ENCODE assay signal across 1 cellular context in genomic region chr18:4107049-4107459, GRCh38.
TF ChIP-seq lines count a peak whose summit lies in the region.

No MANE protein-coding gene starts in this region.

TF ChIP-seq in WTC11, 78 proteins besides CTCF, POLR2A, EP300 and RAD21 (continued from another document):
- TF ChIP-seq, protein P1, sequence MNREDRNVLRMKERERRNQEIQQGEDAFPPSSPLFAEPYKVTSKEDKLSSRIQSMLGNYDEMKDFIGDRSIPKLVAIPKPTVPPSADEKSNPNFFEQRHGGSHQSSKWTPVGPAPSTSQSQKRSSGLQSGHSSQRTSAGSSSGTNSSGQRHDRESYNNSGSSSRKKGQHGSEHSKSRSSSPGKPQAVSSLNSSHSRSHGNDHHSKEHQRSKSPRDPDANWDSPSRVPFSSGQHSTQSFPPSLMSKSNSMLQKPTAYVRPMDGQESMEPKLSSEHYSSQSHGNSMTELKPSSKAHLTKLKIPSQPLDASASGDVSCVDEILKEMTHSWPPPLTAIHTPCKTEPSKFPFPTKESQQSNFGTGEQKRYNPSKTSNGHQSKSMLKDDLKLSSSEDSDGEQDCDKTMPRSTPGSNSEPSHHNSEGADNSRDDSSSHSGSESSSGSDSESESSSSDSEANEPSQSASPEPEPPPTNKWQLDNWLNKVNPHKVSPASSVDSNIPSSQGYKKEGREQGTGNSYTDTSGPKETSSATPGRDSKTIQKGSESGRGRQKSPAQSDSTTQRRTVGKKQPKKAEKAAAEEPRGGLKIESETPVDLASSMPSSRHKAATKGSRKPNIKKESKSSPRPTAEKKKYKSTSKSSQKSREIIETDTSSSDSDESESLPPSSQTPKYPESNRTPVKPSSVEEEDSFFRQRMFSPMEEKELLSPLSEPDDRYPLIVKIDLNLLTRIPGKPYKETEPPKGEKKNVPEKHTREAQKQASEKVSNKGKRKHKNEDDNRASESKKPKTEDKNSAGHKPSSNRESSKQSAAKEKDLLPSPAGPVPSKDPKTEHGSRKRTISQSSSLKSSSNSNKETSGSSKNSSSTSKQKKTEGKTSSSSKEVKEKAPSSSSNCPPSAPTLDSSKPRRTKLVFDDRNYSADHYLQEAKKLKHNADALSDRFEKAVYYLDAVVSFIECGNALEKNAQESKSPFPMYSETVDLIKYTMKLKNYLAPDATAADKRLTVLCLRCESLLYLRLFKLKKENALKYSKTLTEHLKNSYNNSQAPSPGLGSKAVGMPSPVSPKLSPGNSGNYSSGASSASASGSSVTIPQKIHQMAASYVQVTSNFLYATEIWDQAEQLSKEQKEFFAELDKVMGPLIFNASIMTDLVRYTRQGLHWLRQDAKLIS (CRISPR knock-in tag; IDR thresholded peaks at IDR 0.05; ENCODE audit: borderline replicate concordance) = no peak
- TF ChIP-seq ATF6 (CRISPR knock-in tag; IDR thresholded peaks at IDR 0.05) (no peak), KAT7 (CRISPR knock-in tag; IDR thresholded peaks at IDR 0.05; ENCODE audit: borderline replicate concordance) (no peak), ZNF263 (CRISPR knock-in tag; IDR thresholded peaks at IDR 0.05; ENCODE audit: low read depth) (no peak), ATF3 (CRISPR knock-in tag; conservative IDR thresholded peaks at IDR 0.05) (no peak), ELF4 (CRISPR knock-in tag; IDR thresholded peaks at IDR 0.05; ENCODE audit: low read depth) (no peak), ZNF317 (CRISPR knock-in tag; IDR thresholded peaks at IDR 0.05; ENCODE audit: borderline replicate concordance, low read depth) (no peak), OVOL2 (CRISPR knock-in tag; IDR thresholded peaks at IDR 0.05; ENCODE audit: borderline replicate concordance) (no peak), NR3C1 (CRISPR knock-in tag; conservative IDR thresholded peaks at IDR 0.05; ENCODE audit: low read depth) (no peak), GRHL2 (CRISPR knock-in tag; IDR thresholded peaks at IDR 0.05; ENCODE audit: insufficient replicate concordance, severe bottlenecking) (no peak)
- TF ChIP-seq, protein P2, sequence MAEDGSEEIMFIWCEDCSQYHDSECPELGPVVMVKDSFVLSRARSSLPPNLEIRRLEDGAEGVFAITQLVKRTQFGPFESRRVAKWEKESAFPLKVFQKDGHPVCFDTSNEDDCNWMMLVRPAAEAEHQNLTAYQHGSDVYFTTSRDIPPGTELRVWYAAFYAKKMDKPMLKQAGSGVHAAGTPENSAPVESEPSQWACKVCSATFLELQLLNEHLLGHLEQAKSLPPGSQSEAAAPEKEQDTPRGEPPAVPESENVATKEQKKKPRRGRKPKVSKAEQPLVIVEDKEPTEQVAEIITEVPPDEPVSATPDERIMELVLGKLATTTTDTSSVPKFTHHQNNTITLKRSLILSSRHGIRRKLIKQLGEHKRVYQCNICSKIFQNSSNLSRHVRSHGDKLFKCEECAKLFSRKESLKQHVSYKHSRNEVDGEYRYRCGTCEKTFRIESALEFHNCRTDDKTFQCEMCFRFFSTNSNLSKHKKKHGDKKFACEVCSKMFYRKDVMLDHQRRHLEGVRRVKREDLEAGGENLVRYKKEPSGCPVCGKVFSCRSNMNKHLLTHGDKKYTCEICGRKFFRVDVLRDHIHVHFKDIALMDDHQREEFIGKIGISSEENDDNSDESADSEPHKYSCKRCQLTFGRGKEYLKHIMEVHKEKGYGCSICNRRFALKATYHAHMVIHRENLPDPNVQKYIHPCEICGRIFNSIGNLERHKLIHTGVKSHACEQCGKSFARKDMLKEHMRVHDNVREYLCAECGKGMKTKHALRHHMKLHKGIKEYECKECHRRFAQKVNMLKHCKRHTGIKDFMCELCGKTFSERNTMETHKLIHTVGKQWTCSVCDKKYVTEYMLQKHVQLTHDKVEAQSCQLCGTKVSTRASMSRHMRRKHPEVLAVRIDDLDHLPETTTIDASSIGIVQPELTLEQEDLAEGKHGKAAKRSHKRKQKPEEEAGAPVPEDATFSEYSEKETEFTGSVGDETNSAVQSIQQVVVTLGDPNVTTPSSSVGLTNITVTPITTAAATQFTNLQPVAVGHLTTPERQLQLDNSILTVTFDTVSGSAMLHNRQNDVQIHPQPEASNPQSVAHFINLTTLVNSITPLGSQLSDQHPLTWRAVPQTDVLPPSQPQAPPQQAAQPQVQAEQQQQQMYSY (CRISPR knock-in tag; IDR thresholded peaks at IDR 0.05) = no peak
TF ChIP-seq in WTC11: peak in this region for 0.
